In genomic region chr2:222307138-222307756, GRCh38 we compare ENCODE assay signal across 12 cellular contexts. TPM values are rescaled to one million over a fixed set of nuclear protein-coding genes. Genes with fewer than 3 reads are reported as not detected.
DNase-seq lines count a peak whose midpoint lies in the region; ATAC-seq and TF ChIP-seq lines count a peak whose summit lies in the region.
"Had no signal": no experiment of that assay in that cellular context is flagged by ENCODE, and none has a peak within 500 bp of the region (broad histone marks: within the 10 kb centered on the region; RNA-seq: fewer than 3 reads in every experiment).

No MANE protein-coding gene starts in this region.

- peaks cover 0 to 2% (median 0%) of the 10 kb centered on the region in 3 donors for H3K36me3 Mint-ChIP-seq in CD8-positive, alpha-beta memory T cell
- H3K36me3 Mint-ChIP-seq in WTC11: no peaks in the 10 kb centered on the region

- H3K4me1 ChIP-seq in CD8-positive, alpha-beta memory T cell (ENCODE audit: insufficient read depth, low read length): peaks cover 7% of the 10 kb centered on the region
- peaks cover 31% of the 10 kb centered on the region for H3K4me1 ChIP-seq in mucosa of descending colon (ENCODE audit: low read depth)
- peaks cover 17 to 33% of the 10 kb centered on the region in 2 donors for H3K4me1 ChIP-seq in thyroid gland
- H3K4me1 ChIP-seq in HAP-1: no peaks in the 10 kb centered on the region
- H3K4me1 ChIP-seq: uterus had no signal

- no peak for TF ChIP-seq CTCF in WTC11 (IDR thresholded peaks at IDR 0.05)
- no peak for TF ChIP-seq CTCF in mucosa of descending colon (IDR thresholded peaks at IDR 0.05)
- no peak for TF ChIP-seq CTCF in thyroid gland (IDR thresholded peaks at IDR 0.05)
- no peak for TF ChIP-seq CTCF in dorsolateral prefrontal cortex (IDR thresholded peaks at IDR 0.05 in 54 of 56, conservative IDR thresholded peaks at IDR 0.05 in 2 of 56; ENCODE audit: low read depth in 1 of 56, partially characterized antibody in 56 of 56)

- H3K4me1 Mint-ChIP-seq in CD8-positive, alpha-beta memory T cell: peaks cover 25 to 48% (median 48%) of the 10 kb centered on the region in 3 donors
- peaks cover 71% of the 10 kb centered on the region for H3K4me1 Mint-ChIP-seq in WTC11

- peak overlapping the region in 1 of 8 donors; percentile 39 for H3K27ac Mint-ChIP-seq in CD8-positive, alpha-beta memory T cell
- no peak overlapping the region for H3K27ac Mint-ChIP-seq in WTC11

- DNase-seq in CD8-positive, alpha-beta memory T cell: no peak
- DNase-seq in WTC11 (ENCODE audit: low spot score) (no peak), mucosa of descending colon (peak in 2 of 3 donors; percentile 65 to 69), thyroid gland (no peak), NCI-H510A (lab: John Stamatoyannopoulos, UW) (no peak), HAP-1 (ENCODE audit: low spot score in 2 of 2) (no peak), dorsolateral prefrontal cortex (no peak)
- DNase-seq: left cardiac atrium, uterus had no signal

- H3K27ac ChIP-seq in CD8-positive, alpha-beta memory T cell (ENCODE audit: low read depth, low read length): no peak overlapping the region
- no peak overlapping the region for H3K27ac ChIP-seq in thyroid gland
- no peak overlapping the region for H3K27ac ChIP-seq in dorsolateral prefrontal cortex
- H3K27ac ChIP-seq: KMS-11, uterus had no signal

- POLR2A ChIA-PET in CD8-positive, alpha-beta memory T cell (lab: Charles Lee): no interaction called here
- POLR2A ChIA-PET in WTC11 (lab: Charles Lee): interaction anchor here (1.3 to 1.9 kb wide), 2 partner anchors 9 to 11 kb away, joined by 3 to 7 read pairs; partner anchors contain the start of gene PAX3

- H3K4me3 Mint-ChIP-seq in CD8-positive, alpha-beta memory T cell: peak overlapping the region; percentile 24 to 88 (median 44)
- H3K4me3 Mint-ChIP-seq in WTC11: peak overlapping the region; percentile 35

- 7 to 10% methylated on average over 28 to 30 of the region's 34 CpGs for WGBS in thyroid gland, 2 donors

- H3K4me3 ChIP-seq in CD8-positive, alpha-beta memory T cell (ENCODE audit: low read length): no peak overlapping the region
- no peak overlapping the region for H3K4me3 ChIP-seq in mucosa of descending colon
- no peak overlapping the region for H3K4me3 ChIP-seq in thyroid gland (replicated peaks in 1 of 3)
- H3K4me3 ChIP-seq in HAP-1: no peak overlapping the region
- no peak overlapping the region for H3K4me3 ChIP-seq in dorsolateral prefrontal cortex
- H3K4me3 ChIP-seq: uterus had no signal

- no peaks in the 10 kb centered on the region for H3K36me3 ChIP-seq in CD8-positive, alpha-beta memory T cell (ENCODE audit: insufficient read depth, low read length)
- H3K36me3 ChIP-seq in mucosa of descending colon (ENCODE audit: low read depth) (no peaks in the 10 kb centered on the region), thyroid gland (no peaks in the 10 kb centered on the region), HAP-1 (replicated peaks) (no peaks in the 10 kb centered on the region)
- H3K36me3 ChIP-seq: uterus had no signal

- intact Hi-C loops in mucosa of descending colon (cut with DNase I, micrococcal nuclease) (no loop called here), thyroid gland (cut with DNase I) (no loop called here), dorsolateral prefrontal cortex (cut with DNase I) (no loop called here)

- H3K27me3 Mint-ChIP-seq in CD8-positive, alpha-beta memory T cell: peaks cover 92 to 98% of the 10 kb centered on the region in 2 donors
- H3K27me3 Mint-ChIP-seq in WTC11 (ENCODE audit: low read depth): peaks cover 100% of the 10 kb centered on the region

- TF ChIP-seq POLR2A in thyroid gland (IDR thresholded peaks at IDR 0.05): no peak

- CTCF ChIA-PET in CD8-positive, alpha-beta memory T cell (lab: Charles Lee): no interaction called here
- CTCF ChIA-PET in WTC11 (lab: Charles Lee): interaction anchor here (0.7 to 2.5 kb wide), 8 partner anchors 11 to 282 kb away, joined by 3 to 12 read pairs (median 5); no protein-coding TSS in a partner anchor

- in situ Hi-C loops in HAP-1 (cut with MboI; ENCODE audit: low sequenced_read_pairs): loop anchor here (25.0 kb wide), 2 partner anchors 245 to 255 kb away; no protein-coding TSS in a partner anchor

- H3K9me3 ChIP-seq in CD8-positive, alpha-beta memory T cell (ENCODE audit: low read length): no peaks in the 10 kb centered on the region
- H3K9me3 ChIP-seq in mucosa of descending colon (no peaks in the 10 kb centered on the region), thyroid gland (no peaks in the 10 kb centered on the region), HAP-1 (no peaks in the 10 kb centered on the region)
- H3K9me3 ChIP-seq: uterus had no signal

- H3K27me3 ChIP-seq in CD8-positive, alpha-beta memory T cell (ENCODE audit: insufficient read depth, low read length, poor library complexity, severe bottlenecking): peaks cover 77% of the 10 kb centered on the region
- H3K27me3 ChIP-seq in thyroid gland (peaks cover 87% of the 10 kb centered on the region), HAP-1 (ENCODE audit: low read depth) (peaks cover 38% of the 10 kb centered on the region), dorsolateral prefrontal cortex (peaks cover 60 to 100% (median 100%) of the 10 kb centered on the region in 45 donors)

- ATAC-seq in GM18502 (IDR thresholded peaks at IDR 0.05; ENCODE audit: poor library complexity, unreplicated experiment) (peak; percentile 43), WTC11 (peak; percentile 41), mucosa of descending colon (peak; percentile 87)

- peaks cover 0 to 27% (median 15%) of the 10 kb centered on the region in 5 donors for H3K9me3 Mint-ChIP-seq in CD8-positive, alpha-beta memory T cell
- no peaks in the 10 kb centered on the region for H3K9me3 Mint-ChIP-seq in WTC11

TF ChIP-seq in WTC11, 78 proteins besides CTCF, POLR2A, EP300 and RAD21 (continues in another document):
- TF ChIP-seq PRDM15 (CRISPR knock-in tag; IDR thresholded peaks at IDR 0.05) (peak; percentile 26; the same call in 1 of the 2 replicates), NR3C1 (CRISPR knock-in tag; conservative IDR thresholded peaks at IDR 0.05; ENCODE audit: low read depth) (no peak), IRF2 (CRISPR knock-in tag; IDR thresholded peaks at IDR 0.05; ENCODE audit: borderline replicate concordance, low read depth) (no peak), ZNF232 (CRISPR knock-in tag; IDR thresholded peaks at IDR 0.05) (no peak), TEAD4 (CRISPR knock-in tag; IDR thresholded peaks at IDR 0.05) (no peak), SP1 (CRISPR knock-in tag; conservative IDR thresholded peaks at IDR 0.05) (0 out of 2 replicates have a peak, but pooled peaks have one; percentile 36), FOXJ3 (CRISPR knock-in tag; IDR thresholded peaks at IDR 0.05; ENCODE audit: borderline replicate concordance) (no peak), NFE2L1 (CRISPR knock-in tag; IDR thresholded peaks at IDR 0.05) (no peak), TEAD1 (CRISPR knock-in tag; IDR thresholded peaks at IDR 0.05) (peak; percentile 38; the same call in 1 of the 2 replicates), ATF6 (CRISPR knock-in tag; IDR thresholded peaks at IDR 0.05) (no peak), TCF7 (CRISPR knock-in tag; IDR thresholded peaks at IDR 0.05; ENCODE audit: low read depth) (0 out of 2 replicates have a peak, but pooled peaks have one; percentile 32)

RNA-seq across cellular contexts. Expression of gene PAX3, which starts 8.4 kb away (rescaled TPM):
- total RNA-seq in CD8-positive, alpha-beta memory T cell: not detected
- polyA plus RNA-seq in CD8-positive, alpha-beta memory T cell: not detected
- total RNA-seq in WTC11 (2021) (not detected in 3 replicates), mucosa of descending colon (not detected), thyroid gland (not detected), dorsolateral prefrontal cortex (1 to 10 TPM in 2 of 120 experiments, under 1 TPM in 19, not detected in 99; 0.17 to 1.8 (median 0.39) TPM)
- total RNA-seq: dermis microvascular lymphatic vessel endothelial cell, uterus had no signal

Comparison
In these comparisons a context has a peak if more than half of its experiments do, and no peak if none do; other contexts are left out.
1. DNase-seq: peak in mucosa of descending colon (2 of 3); none in CD8-positive, alpha-beta memory T cell (0 of 5), WTC11 (single experiment), thyroid gland (0 of 2), NCI-H510A (single experiment), HAP-1 (0 of 2) and dorsolateral prefrontal cortex (0 of 10).
2. Peak in every context shown above with its lines, with median percentiles within 50 percentile points of each other: ATAC-seq.